Comparison of ENCODE assay signal across 25 cellular contexts in genomic region chr1:195617157-195617556, GRCh38.
"Had no signal": no experiment of that assay in that cellular context is flagged by ENCODE, and none has a peak within 500 bp of the region (broad histone marks: within the 10 kb centered on the region; RNA-seq: fewer than 3 reads in every experiment).

No MANE protein-coding gene starts in this region.

- H3K79me2 ChIP-seq: parathyroid adenoma had no signal

- H3K27ac Mint-ChIP-seq: naive thymus-derived CD8-positive, alpha-beta T cell; nephron; stimulated activated effector memory CD8-positive, alpha-beta T cell treated with anti-CD3 and anti-CD28 coated beads, Interleukin-12 subunit alpha, Interleukin-12 subunit beta, amount 100 ng/mL, for 72 hours; stimulated activated naive CD8-positive, alpha-beta T cell treated with anti-CD3 and anti-CD28 coated beads, Interleukin-15, Interleukin-2, amounts not matched to agents 100 ng/mL and 50 ng/mL, for 24 hours had no signal

- H2AFZ ChIP-seq: parathyroid adenoma had no signal

- H3K36me3 Mint-ChIP-seq: naive thymus-derived CD8-positive, alpha-beta T cell; stimulated activated effector memory CD8-positive, alpha-beta T cell treated with anti-CD3 and anti-CD28 coated beads, Interleukin-12 subunit alpha, Interleukin-12 subunit beta, amount 100 ng/mL, for 72 hours had no signal

- H3K4me3 ChIP-seq: left lung, lower lobe of right lung, psoas muscle, sigmoid colon, spleen, suprapubic skin, thoracic aorta, tibial artery, upper lobe of right lung had no signal

- H3K9me3 ChIP-seq: lower lobe of right lung, psoas muscle, suprapubic skin, thoracic aorta, upper lobe of right lung had no signal

- H3K4me1 Mint-ChIP-seq: naive thymus-derived CD8-positive, alpha-beta T cell; nephron; stimulated activated effector memory CD8-positive, alpha-beta T cell treated with anti-CD3 and anti-CD28 coated beads, Interleukin-12 subunit alpha, Interleukin-12 subunit beta, amount 100 ng/mL, for 72 hours had no signal

- H3K4me3 Mint-ChIP-seq: naive thymus-derived CD8-positive, alpha-beta T cell; nephron; stimulated activated effector memory CD8-positive, alpha-beta T cell treated with anti-CD3 and anti-CD28 coated beads, Interleukin-12 subunit alpha, Interleukin-12 subunit beta, amount 100 ng/mL, for 72 hours; stimulated activated naive CD8-positive, alpha-beta T cell treated with anti-CD3 and anti-CD28 coated beads, Interleukin-15, Interleukin-2, amounts not matched to agents 100 ng/mL and 50 ng/mL, for 24 hours had no signal

- ATAC-seq: left colon; left lung; lower lobe of right lung; naive thymus-derived CD8-positive, alpha-beta T cell; psoas muscle; right cardiac atrium; stimulated activated effector memory CD8-positive, alpha-beta T cell treated with anti-CD3 and anti-CD28 coated beads, Interleukin-12 subunit alpha, Interleukin-12 subunit beta, amount 100 ng/mL, for 72 hours; upper lobe of right lung had no signal

- H3K36me3 ChIP-seq: left lung, lower lobe of right lung, sigmoid colon, spleen, suprapubic skin, thoracic aorta, tibial artery, upper lobe of right lung had no signal

- H3K4me1 ChIP-seq: left lung, lower lobe of right lung, parathyroid adenoma, psoas muscle, sigmoid colon, spleen, suprapubic skin, tibial artery, upper lobe of right lung had no signal

- H3K27me3 Mint-ChIP-seq: naive thymus-derived CD8-positive, alpha-beta T cell; stimulated activated naive CD8-positive, alpha-beta T cell treated with anti-CD3 and anti-CD28 coated beads, Interleukin-15, Interleukin-2, amounts not matched to agents 100 ng/mL and 50 ng/mL, for 24 hours had no signal

- DNase-seq: hippocampal formation; kidney; left colon; left lung; lower lobe of right lung; mammary epithelial cell; mesenchymal stem cell; naive thymus-derived CD8-positive, alpha-beta T cell; nucleus accumbens; psoas muscle; right cardiac atrium; sigmoid colon; small intestine; spleen; stimulated activated CD4-positive, alpha-beta T cell treated with anti-CD3 and anti-CD28 coated beads, Interleukin-4, amount 100 ng/mL, for 24 hours; stimulated activated naive CD4-positive, alpha-beta T cell; tibial artery; trophoblast cell; upper lobe of right lung had no signal

- H3K27me3 ChIP-seq: left lung, sigmoid colon, spleen, suprapubic skin, tibial artery, upper lobe of right lung had no signal

- H3K27ac ChIP-seq: left lung, lower lobe of right lung, parathyroid adenoma, psoas muscle, sigmoid colon, spleen, suprapubic skin, thoracic aorta, tibial artery, upper lobe of right lung had no signal
